ENCODE assay signal across 1 cellular context in genomic region chr11:74487875-74488274, GRCh38.
A peak's percentile ranks its signal among the peaks of the same experiment; 100 is the strongest.
TF ChIP-seq lines count a peak whose summit lies in the region.

No MANE protein-coding gene starts in this region.

TF ChIP-seq in K562, 482 proteins besides CTCF, POLR2A, EP300 and RAD21 (continued from another document):
- TF ChIP-seq, protein P1, sequence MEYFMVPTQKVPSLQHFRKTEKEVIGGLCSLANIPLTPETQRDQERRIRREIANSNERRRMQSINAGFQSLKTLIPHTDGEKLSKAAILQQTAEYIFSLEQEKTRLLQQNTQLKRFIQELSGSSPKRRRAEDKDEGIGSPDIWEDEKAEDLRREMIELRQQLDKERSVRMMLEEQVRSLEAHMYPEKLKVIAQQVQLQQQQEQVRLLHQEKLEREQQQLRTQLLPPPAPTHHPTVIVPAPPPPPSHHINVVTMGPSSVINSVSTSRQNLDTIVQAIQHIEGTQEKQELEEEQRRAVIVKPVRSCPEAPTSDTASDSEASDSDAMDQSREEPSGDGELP (CRISPR knock-in tag; IDR thresholded peaks at IDR 0.05; ENCODE audit: borderline replicate concordance) = no peak
- TF ChIP-seq MLLT1 (IDR thresholded peaks at IDR 0.05) (no peak), NFXL1 (CRISPR knock-in tag; IDR thresholded peaks at IDR 0.05) (no peak), SMC3 (conservative IDR thresholded peaks at IDR 0.05; ENCODE audit: insufficient read depth, low read depth, low read length) (0 out of 2 replicates have a peak, but pooled peaks have one; percentile 9), ZNF740 (CRISPR knock-in tag; IDR thresholded peaks at IDR 0.05) (no peak), ZNF740 (tag; IDR thresholded peaks at IDR 0.05) (no peak), PHB (CRISPR knock-in tag; IDR thresholded peaks at IDR 0.05) (no peak), KDM2B (CRISPR knock-in tag; IDR thresholded peaks at IDR 0.05) (no peak), TBL1XR1 (IDR thresholded peaks at IDR 0.05; ENCODE audit: low read length in 2 of 2) (no peak), E2F8 (IDR thresholded peaks at IDR 0.05; ENCODE audit: low read depth, partially characterized antibody) (no peak), YY1 (IDR thresholded peaks at IDR 0.05; ENCODE audit: borderline replicate concordance in 1 of 3, control insufficient read depth in 1 of 3, extremely low read depth in 1 of 3, insufficient read depth in 3 of 3, insufficient read length in 1 of 3, insufficient replicate concordance in 2 of 3, low read depth in 1 of 3, low read length in 2 of 3) (peak in 2 of 3 experiments; percentile 18 to 64), CHD1 (IDR thresholded peaks at IDR 0.05; ENCODE audit: low read length) (no peak), DIDO1 (tag; IDR thresholded peaks at IDR 0.05; ENCODE audit: low read depth) (no peak), HIVEP1 (CRISPR knock-in tag; IDR thresholded peaks at IDR 0.05) (no peak), NR4A1 (CRISPR knock-in tag; IDR thresholded peaks at IDR 0.05) (no peak), NR4A1 (tag; IDR thresholded peaks at IDR 0.05) (no peak), RCOR1 (IDR thresholded peaks at IDR 0.05; ENCODE audit: borderline replicate concordance in 1 of 2, low read depth in 2 of 2, low read length in 2 of 2) (peak in 1 of 2 experiments; percentile 38; a peak in 1 of 4 replicates), ZC3H8 (IDR thresholded peaks at IDR 0.05) (no peak), POLR2B (IDR thresholded peaks at IDR 0.05; ENCODE audit: low read depth, partially characterized antibody) (no peak), FOXK1 (CRISPR knock-in tag; IDR thresholded peaks at IDR 0.05; ENCODE audit: borderline replicate concordance) (no peak), GTF3C2 (IDR thresholded peaks at IDR 0.05; ENCODE audit: borderline replicate concordance, extremely low read depth, insufficient read length) (no peak)
- TF ChIP-seq, protein P2, sequence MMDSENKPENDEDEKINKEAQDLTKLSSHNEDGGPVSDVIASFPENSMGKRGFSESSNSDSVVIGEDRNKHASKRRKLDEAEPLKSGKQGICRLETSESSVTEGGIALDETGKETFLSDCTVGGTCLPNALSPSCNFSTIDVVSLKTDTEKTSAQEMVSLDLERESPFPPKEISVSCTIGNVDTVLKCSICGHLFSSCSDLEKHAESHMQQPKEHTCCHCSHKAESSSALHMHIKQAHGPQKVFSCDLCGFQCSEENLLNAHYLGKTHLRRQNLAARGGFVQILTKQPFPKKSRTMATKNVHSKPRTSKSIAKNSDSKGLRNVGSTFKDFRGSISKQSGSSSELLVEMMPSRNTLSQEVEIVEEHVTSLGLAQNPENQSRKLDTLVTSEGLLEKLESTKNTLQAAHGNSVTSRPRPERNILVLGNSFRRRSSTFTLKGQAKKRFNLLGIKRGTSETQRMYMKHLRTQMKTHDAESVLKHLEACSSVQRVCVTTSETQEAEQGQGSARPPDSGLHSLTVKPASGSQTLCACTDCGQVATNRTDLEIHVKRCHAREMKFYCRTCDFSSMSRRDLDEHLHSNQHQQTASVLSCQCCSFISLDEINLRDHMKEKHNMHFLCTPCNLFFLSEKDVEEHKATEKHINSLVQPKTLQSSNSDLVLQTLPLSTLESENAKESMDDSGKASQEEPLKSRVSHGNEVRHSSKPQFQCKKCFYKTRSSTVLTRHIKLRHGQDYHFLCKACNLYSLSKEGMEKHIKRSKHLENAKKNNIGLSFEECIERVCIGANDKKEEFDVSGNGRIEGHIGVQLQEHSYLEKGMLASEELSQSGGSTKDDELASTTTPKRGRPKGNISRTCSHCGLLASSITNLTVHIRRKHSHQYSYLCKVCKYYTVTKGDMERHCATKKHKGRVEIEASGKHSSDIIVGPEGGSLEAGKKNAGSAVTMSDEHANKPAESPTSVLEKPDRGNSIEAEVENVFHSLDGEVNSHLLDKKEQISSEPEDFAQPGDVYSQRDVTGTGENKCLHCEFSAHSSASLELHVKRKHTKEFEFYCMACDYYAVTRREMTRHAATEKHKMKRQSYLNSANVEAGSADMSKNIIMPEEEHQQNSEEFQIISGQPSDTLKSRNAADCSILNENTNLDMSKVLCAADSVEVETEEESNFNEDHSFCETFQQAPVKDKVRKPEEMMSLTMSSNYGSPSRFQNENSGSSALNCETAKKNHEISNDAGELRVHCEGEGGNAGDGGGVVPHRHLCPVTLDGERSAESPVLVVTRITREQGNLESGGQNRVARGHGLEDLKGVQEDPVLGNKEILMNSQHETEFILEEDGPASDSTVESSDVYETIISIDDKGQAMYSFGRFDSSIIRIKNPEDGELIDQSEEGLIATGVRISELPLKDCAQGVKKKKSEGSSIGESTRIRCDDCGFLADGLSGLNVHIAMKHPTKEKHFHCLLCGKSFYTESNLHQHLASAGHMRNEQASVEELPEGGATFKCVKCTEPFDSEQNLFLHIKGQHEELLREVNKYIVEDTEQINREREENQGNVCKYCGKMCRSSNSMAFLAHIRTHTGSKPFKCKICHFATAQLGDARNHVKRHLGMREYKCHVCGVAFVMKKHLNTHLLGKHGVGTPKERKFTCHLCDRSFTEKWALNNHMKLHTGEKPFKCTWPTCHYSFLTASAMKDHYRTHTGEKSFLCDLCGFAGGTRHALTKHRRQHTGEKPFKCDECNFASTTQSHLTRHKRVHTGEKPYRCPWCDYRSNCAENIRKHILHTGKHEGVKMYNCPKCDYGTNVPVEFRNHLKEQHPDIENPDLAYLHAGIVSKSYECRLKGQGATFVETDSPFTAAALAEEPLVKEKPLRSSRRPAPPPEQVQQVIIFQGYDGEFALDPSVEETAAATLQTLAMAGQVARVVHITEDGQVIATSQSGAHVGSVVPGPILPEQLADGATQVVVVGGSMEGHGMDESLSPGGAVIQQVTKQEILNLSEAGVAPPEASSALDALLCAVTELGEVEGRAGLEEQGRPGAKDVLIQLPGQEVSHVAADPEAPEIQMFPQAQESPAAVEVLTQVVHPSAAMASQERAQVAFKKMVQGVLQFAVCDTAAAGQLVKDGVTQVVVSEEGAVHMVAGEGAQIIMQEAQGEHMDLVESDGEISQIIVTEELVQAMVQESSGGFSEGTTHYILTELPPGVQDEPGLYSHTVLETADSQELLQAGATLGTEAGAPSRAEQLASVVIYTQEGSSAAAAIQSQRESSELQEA (IDR thresholded peaks at IDR 0.05; ENCODE audit: low read depth) = no peak
- TF ChIP-seq, protein P3, sequence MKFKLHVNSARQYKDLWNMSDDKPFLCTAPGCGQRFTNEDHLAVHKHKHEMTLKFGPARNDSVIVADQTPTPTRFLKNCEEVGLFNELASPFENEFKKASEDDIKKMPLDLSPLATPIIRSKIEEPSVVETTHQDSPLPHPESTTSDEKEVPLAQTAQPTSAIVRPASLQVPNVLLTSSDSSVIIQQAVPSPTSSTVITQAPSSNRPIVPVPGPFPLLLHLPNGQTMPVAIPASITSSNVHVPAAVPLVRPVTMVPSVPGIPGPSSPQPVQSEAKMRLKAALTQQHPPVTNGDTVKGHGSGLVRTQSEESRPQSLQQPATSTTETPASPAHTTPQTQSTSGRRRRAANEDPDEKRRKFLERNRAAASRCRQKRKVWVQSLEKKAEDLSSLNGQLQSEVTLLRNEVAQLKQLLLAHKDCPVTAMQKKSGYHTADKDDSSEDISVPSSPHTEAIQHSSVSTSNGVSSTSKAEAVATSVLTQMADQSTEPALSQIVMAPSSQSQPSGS (CRISPR knock-in tag; IDR thresholded peaks at IDR 0.05) = no peak
- TF ChIP-seq, protein P4, sequence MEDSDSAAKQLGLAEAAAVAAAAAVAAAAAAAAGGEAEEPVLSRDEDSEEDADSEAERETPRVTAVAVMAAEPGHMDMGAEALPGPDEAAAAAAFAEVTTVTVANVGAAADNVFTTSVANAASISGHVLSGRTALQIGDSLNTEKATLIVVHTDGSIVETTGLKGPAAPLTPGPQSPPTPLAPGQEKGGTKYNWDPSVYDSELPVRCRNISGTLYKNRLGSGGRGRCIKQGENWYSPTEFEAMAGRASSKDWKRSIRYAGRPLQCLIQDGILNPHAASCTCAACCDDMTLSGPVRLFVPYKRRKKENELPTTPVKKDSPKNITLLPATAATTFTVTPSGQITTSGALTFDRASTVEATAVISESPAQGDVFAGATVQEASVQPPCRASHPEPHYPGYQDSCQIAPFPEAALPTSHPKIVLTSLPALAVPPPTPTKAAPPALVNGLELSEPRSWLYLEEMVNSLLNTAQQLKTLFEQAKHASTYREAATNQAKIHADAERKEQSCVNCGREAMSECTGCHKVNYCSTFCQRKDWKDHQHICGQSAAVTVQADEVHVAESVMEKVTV (CRISPR knock-in tag; IDR thresholded peaks at IDR 0.05) = 0 out of 2 replicates have a peak, but pooled peaks have one; percentile 5
- TF ChIP-seq, protein P5, sequence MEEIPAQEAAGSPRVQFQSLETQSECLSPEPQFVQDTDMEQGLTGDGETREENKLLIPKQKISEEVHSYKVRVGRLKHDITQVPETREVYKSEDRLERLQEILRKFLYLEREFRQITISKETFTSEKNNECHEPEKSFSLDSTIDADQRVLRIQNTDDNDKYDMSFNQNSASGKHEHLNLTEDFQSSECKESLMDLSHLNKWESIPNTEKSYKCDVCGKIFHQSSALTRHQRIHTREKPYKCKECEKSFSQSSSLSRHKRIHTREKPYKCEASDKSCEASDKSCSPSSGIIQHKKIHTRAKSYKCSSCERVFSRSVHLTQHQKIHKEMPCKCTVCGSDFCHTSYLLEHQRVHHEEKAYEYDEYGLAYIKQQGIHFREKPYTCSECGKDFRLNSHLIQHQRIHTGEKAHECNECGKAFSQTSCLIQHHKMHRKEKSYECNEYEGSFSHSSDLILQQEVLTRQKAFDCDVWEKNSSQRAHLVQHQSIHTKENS (CRISPR knock-in tag; IDR thresholded peaks at IDR 0.05) = no peak
